ENCODE assay signal across 12 cellular contexts in the genomic region with DNA sequence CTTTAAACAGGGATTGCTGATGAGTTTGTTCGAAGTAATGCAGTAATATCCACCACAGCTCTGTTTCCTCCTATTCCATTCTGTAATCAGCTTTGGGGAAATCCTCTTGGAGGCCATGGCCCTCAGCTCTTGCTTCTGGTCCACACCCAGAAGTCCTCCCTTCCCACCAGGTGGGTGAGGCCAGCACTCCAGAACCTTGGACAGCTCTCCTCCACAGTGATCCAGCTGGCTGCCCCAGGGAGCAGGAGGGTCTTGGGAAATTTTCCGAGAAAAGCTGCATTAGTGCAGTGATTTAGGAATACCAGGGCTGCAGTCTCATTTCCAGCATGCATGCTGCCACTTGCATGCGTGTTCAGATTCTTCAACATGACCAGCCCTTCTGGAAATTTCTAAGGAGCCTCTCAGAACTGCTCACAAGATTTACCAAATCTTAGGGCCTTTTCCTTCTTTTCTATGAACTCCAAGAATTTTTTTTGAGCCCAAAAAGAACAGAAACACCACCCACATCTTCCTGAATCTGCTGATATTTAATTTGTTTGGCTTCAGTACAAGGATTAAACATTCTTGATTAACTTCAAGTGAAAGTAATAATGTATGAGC. TPM values are rescaled to one million over a fixed set of nuclear protein-coding genes. Genes with fewer than 3 reads are reported as not detected.
DNase-seq lines count a peak whose midpoint lies in the region; ATAC-seq and TF ChIP-seq lines count a peak whose summit lies in the region.
"Had no signal": no experiment of that assay in that cellular context is flagged by ENCODE, and none has a peak within 500 bp of the region (broad histone marks: within the 10 kb centered on the region; RNA-seq: fewer than 3 reads in every experiment).

No MANE protein-coding gene starts in this region.

- H2AFZ ChIP-seq in Karpas-422 (ENCODE audit: low read length): no peak overlapping the region

- no peaks in the 10 kb centered on the region for H3K27me3 ChIP-seq in Karpas-422 (ENCODE audit: low read length)

- no peaks in the 10 kb centered on the region for H3K9me3 ChIP-seq in Karpas-422 (ENCODE audit: low read length)
- H3K9me3 ChIP-seq in mucosa of descending colon: no peaks in the 10 kb centered on the region
- H3K9me3 ChIP-seq: heart right ventricle had no signal

- ATAC-seq in mucosa of descending colon: no peak
- ATAC-seq in HG03196 (IDR thresholded peaks at IDR 0.05; ENCODE audit: unreplicated experiment): no peak
- ATAC-seq in GM19395 (IDR thresholded peaks at IDR 0.05; ENCODE audit: unreplicated experiment): no peak
- no peak for ATAC-seq in GM18909 (IDR thresholded peaks at IDR 0.05; ENCODE audit: poor library complexity, unreplicated experiment)
- ATAC-seq: heart right ventricle; right cardiac atrium; stimulated activated naive CD8-positive, alpha-beta T cell treated with anti-CD3 and anti-CD28 coated beads, Interleukin-15, amount 100 ng/mL, for 72 hours had no signal

- no peaks in the 10 kb centered on the region for H3K36me3 ChIP-seq in Karpas-422 (ENCODE audit: insufficient read depth, low read length)
- no peaks in the 10 kb centered on the region for H3K36me3 ChIP-seq in mucosa of descending colon (ENCODE audit: low read depth)
- H3K36me3 ChIP-seq: heart right ventricle had no signal

- H3K79me2 ChIP-seq in Karpas-422 (ENCODE audit: low read length): no peaks in the 10 kb centered on the region

- H3K4me3 ChIP-seq in Karpas-422 (ENCODE audit: low read length) (no peak overlapping the region), mucosa of descending colon (no peak overlapping the region)
- H3K4me3 ChIP-seq: heart right ventricle had no signal

- intact Hi-C loops in mucosa of descending colon (cut with DNase I, micrococcal nuclease): no loop called here

- no peak overlapping the region for H3K9ac ChIP-seq in Karpas-422 (ENCODE audit: low read length)

- no peaks in the 10 kb centered on the region for H3K9me2 ChIP-seq in Karpas-422 (replicated peaks; ENCODE audit: insufficient read depth, low read length)

- peak overlapping the region; percentile 4 for H3K4me2 ChIP-seq in Karpas-422 (ENCODE audit: low read depth, low read length, poor library complexity, severe bottlenecking)

- 0 out of 2 replicates have a peak, but pooled peaks cover 5% of the 10 kb centered on the region for H4K20me1 ChIP-seq in Karpas-422 (ENCODE audit: insufficient read depth, low read depth, low read length)

- H3K27ac ChIP-seq in Karpas-422 (ENCODE audit: low read length) (no peak overlapping the region), caudate nucleus (ENCODE audit: low read depth, low read length) (peak overlapping the region; percentile 46)
- H3K27ac ChIP-seq: heart right ventricle had no signal

- DNase-seq in ELF-1 (ENCODE audit: low read depth, low spot score) (peak; percentile 60), Karpas-422 (peak; percentile 60), caudate nucleus (lab: John Stamatoyannopoulos, UW) (no peak), mucosa of descending colon (peak in 2 of 3 donors; percentile 69 to 76), AML-193 (lab: John Stamatoyannopoulos, UW) (no peak)
- DNase-seq: activated naive CD8-positive, alpha-beta T cell treated with anti-CD3 and anti-CD28 coated beads, Interleukin-2, amount 10 ng/mL, durations not matched to agents 7 days and 5 days; stimulated activated naive CD8-positive, alpha-beta T cell treated with anti-CD3 and anti-CD28 coated beads, Interleukin-15, amount 100 ng/mL, for 72 hours had no signal

- no peak for TF ChIP-seq CTCF in mucosa of descending colon (IDR thresholded peaks at IDR 0.05)

- peaks cover 42% of the 10 kb centered on the region for H3K4me1 ChIP-seq in Karpas-422 (ENCODE audit: low read length)
- peaks cover 18% of the 10 kb centered on the region for H3K4me1 ChIP-seq in mucosa of descending colon (ENCODE audit: low read depth)

RNA-seq across cellular contexts. Expression of gene SMPD3, which starts 4.2 kb away (rescaled TPM):
- 5.0 and 12.6 TPM in 2 replicates for total RNA-seq in Karpas-422 (2014; rRNA removed; shearing (Covaris generic); ENCODE audit: low replicate concordance)
- total RNA-seq in mucosa of descending colon: 10 to 100 TPM; 31.8 to 82.7 (median 62.3) TPM

Comparison
In these comparisons a context has a peak if more than half of its experiments do, and no peak if none do; other contexts are left out.
1. DNase-seq: peak in ELF-1 (single experiment), Karpas-422 (single experiment) and mucosa of descending colon (2 of 3); none in caudate nucleus (0 of 61) and AML-193 (0 of 2).